ENCODE assay signal across 10 cellular contexts in the genomic region with DNA sequence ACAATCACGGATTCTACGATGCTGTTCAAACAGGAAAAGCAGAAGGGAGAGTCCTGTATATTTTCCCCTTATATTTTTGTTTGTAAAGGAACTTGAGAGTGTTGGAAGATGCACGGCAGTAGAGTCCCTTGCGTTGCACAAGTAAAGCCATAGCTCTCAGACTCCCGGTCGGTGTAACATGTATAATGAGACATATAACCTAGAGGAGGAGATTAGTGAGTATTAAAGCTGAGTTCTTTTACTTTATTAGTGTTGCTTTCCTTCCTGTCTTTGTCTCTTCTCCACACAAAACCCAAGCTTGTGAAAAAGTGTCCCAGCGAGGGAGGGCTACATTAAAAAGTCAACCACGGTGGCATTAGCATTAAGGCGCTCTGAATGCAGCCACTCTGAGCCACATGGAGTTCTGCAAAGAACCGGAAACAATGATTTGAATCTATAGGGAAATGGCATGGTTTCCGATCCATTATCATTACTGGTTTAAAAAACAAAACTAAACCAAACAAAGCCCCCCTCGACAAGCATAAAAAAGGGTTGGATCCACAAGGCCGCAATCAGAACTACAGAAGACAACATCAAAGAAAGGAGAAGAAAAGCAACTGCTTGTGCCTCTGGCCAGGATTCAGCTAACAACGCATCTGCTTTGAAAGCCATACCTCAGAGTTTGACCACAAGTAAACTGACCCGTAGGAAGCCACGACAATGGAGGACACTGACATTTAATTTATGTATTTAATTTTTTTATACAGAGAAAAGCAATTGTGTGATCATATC.
DNase-seq lines count a peak whose midpoint lies in the region; ATAC-seq and TF ChIP-seq lines count a peak whose summit lies in the region.
"Had no signal": no experiment of that assay in that cellular context is flagged by ENCODE, and none has a peak within 500 bp of the region (broad histone marks: within the 10 kb centered on the region; RNA-seq: fewer than 3 reads in every experiment).

No MANE protein-coding gene starts in this region.

- H3K4me1 ChIP-seq in lower lobe of right lung = peaks cover 12% of the 10 kb centered on the region
- H3K4me1 ChIP-seq in suprapubic skin = no peaks in the 10 kb centered on the region

- H3K27ac ChIP-seq in lower lobe of right lung (peak overlapping the region; percentile 64), suprapubic skin (peak overlapping the region; percentile 25)
- H3K27ac ChIP-seq: epithelial cell of prostate, neutrophil had no signal

- in situ Hi-C loops in astrocyte of the spinal cord (cut with HindIII; ENCODE audit: low sequenced_read_pairs) = no loop called here

- WGBS in suprapubic skin = 69% methylated on average over 16 of the region's 16 CpGs

- TF ChIP-seq POLR2A in suprapubic skin (IDR thresholded peaks at IDR 0.05) = no peak

- H3K27me3 ChIP-seq in lower lobe of right lung (ENCODE audit: low read depth) (no peaks in the 10 kb centered on the region), suprapubic skin (no peaks in the 10 kb centered on the region)
- H3K27me3 ChIP-seq: neutrophil had no signal

- H3K4me3 ChIP-seq in astrocyte of the spinal cord (ENCODE audit: low read depth, low read length) (no peak overlapping the region), lower lobe of right lung (no peak overlapping the region), suprapubic skin (no peak overlapping the region)

- intact Hi-C loops in lower lobe of right lung (cut with DNase I) = no loop called here

- ATAC-seq in lower lobe of right lung = no peak
- no peak for ATAC-seq in GM19324 (IDR thresholded peaks at IDR 0.05; ENCODE audit: low FRiP score, unreplicated experiment)

- no peak for TF ChIP-seq CTCF in astrocyte of the spinal cord (IDR thresholded peaks at IDR 0.05; ENCODE audit: low read depth, low read length)
- TF ChIP-seq CTCF in lower lobe of right lung (IDR thresholded peaks at IDR 0.05) = no peak
- no peak for TF ChIP-seq CTCF in suprapubic skin (IDR thresholded peaks at IDR 0.05)

- no peaks in the 10 kb centered on the region for H3K9me3 ChIP-seq in lower lobe of right lung
- no peaks in the 10 kb centered on the region for H3K9me3 ChIP-seq in suprapubic skin
- H3K9me3 ChIP-seq: neutrophil had no signal

- peak; percentile 52 for DNase-seq in NCI-H1048 (lab: John Stamatoyannopoulos, UW)
- peak; percentile 5 for DNase-seq in astrocyte of the spinal cord (ENCODE audit: low read depth, low spot score)
- no peak for DNase-seq in lower lobe of right lung
- no peak for DNase-seq in suprapubic skin (ENCODE audit: low spot score in 2 of 2)
- no peak for DNase-seq in NCI-H446 (lab: John Stamatoyannopoulos, UW)
- no peak for DNase-seq in C1 segment of cervical spinal cord (lab: John Stamatoyannopoulos, UW)
- DNase-seq: NCI-H1417 treated with DMSO at 0.1 percent for 48 hours had no signal

- no peaks in the 10 kb centered on the region for H3K36me3 ChIP-seq in lower lobe of right lung
- no peaks in the 10 kb centered on the region for H3K36me3 ChIP-seq in suprapubic skin
- H3K36me3 ChIP-seq: neutrophil had no signal

- TF ChIP-seq EP300 in suprapubic skin (IDR thresholded peaks at IDR 0.05) = no peak

Comparison
In these comparisons a context has a peak if more than half of its experiments do, and no peak if none do; other contexts are left out.
1. DNase-seq: peak in NCI-H1048 (single experiment) and astrocyte of the spinal cord (single experiment); none in lower lobe of right lung (single experiment), suprapubic skin (0 of 2), NCI-H446 (0 of 2) and C1 segment of cervical spinal cord (0 of 14).